2 cellular contexts compared by ENCODE assay signal in genomic region chr4:26077840-26078239, GRCh38.
TF ChIP-seq lines count a peak whose summit lies in the region.

No MANE protein-coding gene starts in this region.

TF ChIP-seq in IMR-90, 13 proteins besides CTCF, POLR2A, EP300 and RAD21:
- TF ChIP-seq MAZ (IDR thresholded peaks at IDR 0.05; ENCODE audit: borderline replicate concordance, low read depth, low read length) (no peak), CEBPB (IDR thresholded peaks at IDR 0.05; ENCODE audit: low read depth, low read length) (no peak), RCOR1 (IDR thresholded peaks at IDR 0.05; ENCODE audit: insufficient replicate concordance, low read length) (no peak), SMC3 (IDR thresholded peaks at IDR 0.05; ENCODE audit: low read depth, low read length) (no peak)

TF ChIP-seq in SK-N-SH, 30 proteins besides CTCF, POLR2A, EP300 and RAD21:
- no peak for TF ChIP-seq EZH2phosphoT487 (IDR thresholded peaks at IDR 0.05; ENCODE audit: borderline replicate concordance, low read depth)
- TF ChIP-seq FOXJ3 (CRISPR knock-in tag; IDR thresholded peaks at IDR 0.05) = no peak
- TF ChIP-seq TCF12 (IDR thresholded peaks at IDR 0.05) = no peak
- no peak for TF ChIP-seq TAF1 (IDR thresholded peaks at IDR 0.05; ENCODE audit: borderline replicate concordance, low read depth, low read length)
- no peak for TF ChIP-seq MEF2A (IDR thresholded peaks at IDR 0.05; ENCODE audit: borderline replicate concordance, low read depth)
- no peak for TF ChIP-seq NRF1 (IDR thresholded peaks at IDR 0.05; ENCODE audit: low read depth, low read length)
- no peak for TF ChIP-seq FOXM1 (IDR thresholded peaks at IDR 0.05; ENCODE audit: low read depth)
- TF ChIP-seq, protein P1, sequence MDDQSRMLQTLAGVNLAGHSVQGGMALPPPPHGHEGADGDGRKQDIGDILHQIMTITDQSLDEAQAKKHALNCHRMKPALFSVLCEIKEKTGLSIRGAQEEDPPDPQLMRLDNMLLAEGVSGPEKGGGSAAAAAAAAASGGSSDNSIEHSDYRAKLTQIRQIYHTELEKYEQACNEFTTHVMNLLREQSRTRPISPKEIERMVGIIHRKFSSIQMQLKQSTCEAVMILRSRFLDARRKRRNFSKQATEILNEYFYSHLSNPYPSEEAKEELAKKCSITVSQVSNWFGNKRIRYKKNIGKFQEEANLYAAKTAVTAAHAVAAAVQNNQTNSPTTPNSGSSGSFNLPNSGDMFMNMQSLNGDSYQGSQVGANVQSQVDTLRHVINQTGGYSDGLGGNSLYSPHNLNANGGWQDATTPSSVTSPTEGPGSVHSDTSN (IDR thresholded peaks at IDR 0.05) = no peak
- TF ChIP-seq ZBTB33 (IDR thresholded peaks at IDR 0.05; ENCODE audit: borderline replicate concordance, low read depth) = no peak
- no peak for TF ChIP-seq ELF1 (IDR thresholded peaks at IDR 0.05)
- TF ChIP-seq REST (IDR thresholded peaks at IDR 0.05; ENCODE audit: low read depth, low read length) = no peak
- no peak for TF ChIP-seq GATA2 (CRISPR knock-in tag; IDR thresholded peaks at IDR 0.05)
- TF ChIP-seq USF2 (IDR thresholded peaks at IDR 0.05; ENCODE audit: borderline replicate concordance, low read depth, low read length) = no peak
TF ChIP-seq in SK-N-SH: peak in this region for 0.
